ENCODE assay signal across 19 cellular contexts in the genomic region with DNA sequence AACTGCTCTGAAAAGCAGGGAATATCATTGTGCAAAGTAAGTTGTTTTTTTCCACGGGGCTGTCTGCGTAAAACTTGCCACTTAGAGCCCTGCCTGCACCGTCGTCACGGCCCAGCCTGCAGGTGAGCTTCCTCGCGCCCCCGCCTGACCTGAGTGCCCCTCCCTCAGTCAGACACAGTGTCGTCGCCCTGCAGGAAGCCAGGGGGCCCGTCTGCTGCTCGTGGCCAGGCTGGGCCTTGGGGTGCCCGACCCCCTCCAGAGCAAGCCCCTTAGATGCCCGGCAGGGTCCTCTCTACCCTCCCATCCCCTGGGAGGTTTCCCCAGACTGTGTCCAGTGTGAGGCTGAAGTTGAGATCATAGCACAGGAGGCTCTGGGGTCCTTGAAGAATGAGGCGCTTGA. TPM values are rescaled to one million over a fixed set of nuclear protein-coding genes. Genes with fewer than 3 reads are reported as not detected.
DNase-seq lines count a peak whose midpoint lies in the region; ATAC-seq and TF ChIP-seq lines count a peak whose summit lies in the region.
"Had no signal": no experiment of that assay in that cellular context is flagged by ENCODE, and none has a peak within 500 bp of the region (broad histone marks: within the 10 kb centered on the region; RNA-seq: fewer than 3 reads in every experiment).

No MANE protein-coding gene starts in this region.

- POLR2A ChIA-PET in CD8-positive, alpha-beta memory T cell (lab: Charles Lee): no interaction called here
- POLR2A ChIA-PET in activated CD8-positive, alpha-beta T cell treated with anti-CD3 and anti-CD28 coated beads, Interleukin-2, amount 10 ng/mL, durations not matched to agents 7 days and 5 days (lab: Charles Lee): interaction anchor here (0.9 to 1.6 kb wide), 4 partner anchors 26 to 185 kb away, joined by 3 to 4 read pairs (median 3); no protein-coding TSS in a partner anchor

- peak overlapping the region; percentile 71 to 95 (median 82) for H3K27ac Mint-ChIP-seq in CD8-positive, alpha-beta memory T cell
- peak overlapping the region; percentile 85 for H3K27ac Mint-ChIP-seq in activated CD8-positive, alpha-beta T cell treated with anti-CD3 and anti-CD28 coated beads, Interleukin-2, amount 10 ng/mL, durations not matched to agents 7 days and 5 days
- peak overlapping the region; percentile 21 for H3K27ac Mint-ChIP-seq in mesothelial cell of epicardium
- H3K27ac Mint-ChIP-seq: dendritic cell treated with granulocyte-macrophage colony-stimulating factor and Interleukin-4, amounts not matched to agents 40 ng/mL and 50 ng/mL, for 4 days had no signal

- peak in 2 of 5 donors; percentile 39 to 54 for DNase-seq in CD8-positive, alpha-beta memory T cell
- no peak for DNase-seq in activated CD8-positive, alpha-beta T cell treated with anti-CD3 and anti-CD28 coated beads, Interleukin-2, amount 10 ng/mL, durations not matched to agents 7 days and 5 days
- DNase-seq in mesothelial cell of epicardium (ENCODE audit: low spot score in 2 of 2, unreplicated experiment in 2 of 2) (no peak), colonic mucosa (no peak), anterior cingulate cortex (lab: John Stamatoyannopoulos, UW) (no peak), A172 (ENCODE audit: low spot score) (no peak)
- DNase-seq: activated CD8-positive, alpha-beta memory T cell treated with anti-CD3 and anti-CD28 coated beads, Interleukin-2, amount 50 U/mL, for 48 hours; amygdala; BE2C; GOT3; hypothalamus; KG1 had no signal

- intact Hi-C loops in colonic mucosa (cut with DNase I): no loop called here

- H3K27ac ChIP-seq in 22Rv1: peak overlapping the region; percentile 57
- H3K27ac ChIP-seq in CD8-positive, alpha-beta memory T cell (ENCODE audit: low read depth, low read length): no peak overlapping the region
- no peak overlapping the region for H3K27ac ChIP-seq in colonic mucosa

- TF ChIP-seq CTCF in 22Rv1 (IDR thresholded peaks at IDR 0.05) (no peak), mesothelial cell of epicardium (IDR thresholded peaks at IDR 0.05; ENCODE audit: unreplicated experiment) (no peak), colonic mucosa (IDR thresholded peaks at IDR 0.05) (no peak)

- no peaks in the 10 kb centered on the region for H3K27me3 ChIP-seq in CD8-positive, alpha-beta memory T cell (ENCODE audit: insufficient read depth, low read length, poor library complexity, severe bottlenecking)
- H3K27me3 ChIP-seq in colonic mucosa: no peaks in the 10 kb centered on the region
- H3K27me3 ChIP-seq: BE2C had no signal

- peaks cover 10% of the 10 kb centered on the region for H3K36me3 ChIP-seq in CD8-positive, alpha-beta memory T cell (ENCODE audit: insufficient read depth, low read length)
- H3K36me3 ChIP-seq in colonic mucosa: peaks cover 7% of the 10 kb centered on the region

- H3K4me3 Mint-ChIP-seq in CD8-positive, alpha-beta memory T cell: peak overlapping the region in 3 of 7 donors; percentile 17 to 24 (median 23)
- no peak overlapping the region for H3K4me3 Mint-ChIP-seq in activated CD8-positive, alpha-beta T cell treated with anti-CD3 and anti-CD28 coated beads, Interleukin-2, amount 10 ng/mL, durations not matched to agents 7 days and 5 days
- no peak overlapping the region for H3K4me3 Mint-ChIP-seq in mesothelial cell of epicardium
- H3K4me3 Mint-ChIP-seq: dendritic cell treated with granulocyte-macrophage colony-stimulating factor and Interleukin-4, amounts not matched to agents 40 ng/mL and 50 ng/mL, for 4 days had no signal

- no peaks in the 10 kb centered on the region for H3K27me3 Mint-ChIP-seq in CD8-positive, alpha-beta memory T cell
- no peaks in the 10 kb centered on the region for H3K27me3 Mint-ChIP-seq in activated CD8-positive, alpha-beta T cell treated with anti-CD3 and anti-CD28 coated beads, Interleukin-2, amount 10 ng/mL, durations not matched to agents 7 days and 5 days (ENCODE audit: low read depth)
- no peaks in the 10 kb centered on the region for H3K27me3 Mint-ChIP-seq in mesothelial cell of epicardium (ENCODE audit: low read depth)
- H3K27me3 Mint-ChIP-seq: dendritic cell treated with granulocyte-macrophage colony-stimulating factor and Interleukin-4, amounts not matched to agents 40 ng/mL and 50 ng/mL, for 4 days had no signal

- H3K9me3 ChIP-seq in CD8-positive, alpha-beta memory T cell (ENCODE audit: low read length): no peaks in the 10 kb centered on the region
- H3K9me3 ChIP-seq in colonic mucosa: no peaks in the 10 kb centered on the region
- H3K9me3 ChIP-seq: BE2C had no signal

- ATAC-seq in activated CD8-positive, alpha-beta T cell treated with anti-CD3 and anti-CD28 coated beads, Interleukin-2, amount 10 ng/mL, durations not matched to agents 7 days and 5 days: no peak
- no peak for ATAC-seq in GM19455 (IDR thresholded peaks at IDR 0.05; ENCODE audit: unreplicated experiment)

- peaks cover 21 to 34% (median 22%) of the 10 kb centered on the region in 3 donors for H3K4me1 Mint-ChIP-seq in CD8-positive, alpha-beta memory T cell
- peaks cover 23% of the 10 kb centered on the region for H3K4me1 Mint-ChIP-seq in activated CD8-positive, alpha-beta T cell treated with anti-CD3 and anti-CD28 coated beads, Interleukin-2, amount 10 ng/mL, durations not matched to agents 7 days and 5 days (ENCODE audit: low read depth)
- no peaks in the 10 kb centered on the region for H3K4me1 Mint-ChIP-seq in mesothelial cell of epicardium

- CTCF ChIA-PET in CD8-positive, alpha-beta memory T cell (lab: Charles Lee): interaction anchor here (2.2 to 3.1 kb wide), 3 partner anchors 27 to 55 kb away, joined by 6 to 14 read pairs (median 11); no protein-coding TSS in a partner anchor
- CTCF ChIA-PET in activated CD8-positive, alpha-beta T cell treated with anti-CD3 and anti-CD28 coated beads, Interleukin-2, amount 10 ng/mL, durations not matched to agents 7 days and 5 days (lab: Charles Lee): interaction anchor here (1.2 kb wide), 1 partner anchor 30 kb away, joined by 3 read pairs; no protein-coding TSS in a partner anchor

- H3K9ac ChIP-seq in colonic mucosa (ENCODE audit: low read depth in 2 of 2, low read length in 2 of 2): no peak overlapping the region

- H3K36me3 Mint-ChIP-seq in CD8-positive, alpha-beta memory T cell: peaks cover 0 to 64% (median 2%) of the 10 kb centered on the region in 3 donors
- H3K36me3 Mint-ChIP-seq in activated CD8-positive, alpha-beta T cell treated with anti-CD3 and anti-CD28 coated beads, Interleukin-2, amount 10 ng/mL, durations not matched to agents 7 days and 5 days (ENCODE audit: low read depth): peaks cover 39% of the 10 kb centered on the region
- H3K36me3 Mint-ChIP-seq in mesothelial cell of epicardium: peaks cover 3% of the 10 kb centered on the region

- H3K4me3 ChIP-seq in CD8-positive, alpha-beta memory T cell (ENCODE audit: low read length): no peak overlapping the region
- no peak overlapping the region for H3K4me3 ChIP-seq in colonic mucosa

- H3K4me1 ChIP-seq in CD8-positive, alpha-beta memory T cell (ENCODE audit: insufficient read depth, low read length): peaks cover 19% of the 10 kb centered on the region
- H3K4me1 ChIP-seq in colonic mucosa: no peaks in the 10 kb centered on the region
- H3K4me1 ChIP-seq: BE2C had no signal

- no peaks in the 10 kb centered on the region for H3K9me3 Mint-ChIP-seq in CD8-positive, alpha-beta memory T cell
- no peaks in the 10 kb centered on the region for H3K9me3 Mint-ChIP-seq in activated CD8-positive, alpha-beta T cell treated with anti-CD3 and anti-CD28 coated beads, Interleukin-2, amount 10 ng/mL, durations not matched to agents 7 days and 5 days (ENCODE audit: insufficient read depth)
- no peaks in the 10 kb centered on the region for H3K9me3 Mint-ChIP-seq in mesothelial cell of epicardium
- H3K9me3 Mint-ChIP-seq: dendritic cell treated with granulocyte-macrophage colony-stimulating factor and Interleukin-4, amounts not matched to agents 40 ng/mL and 50 ng/mL, for 4 days had no signal

RNA-seq across cellular contexts. Expression of a gene that starts 31.6 kb away (rescaled TPM):
- 100 to 1,000 TPM; 144 to 150 TPM for total RNA-seq in CD8-positive, alpha-beta memory T cell
- polyA plus RNA-seq in CD8-positive, alpha-beta memory T cell: 43.8 TPM
- 100 to 1,000 TPM; 177 to 183 TPM for total RNA-seq in activated CD8-positive, alpha-beta T cell treated with anti-CD3 and anti-CD28 coated beads, Interleukin-2, amount 10 ng/mL, durations not matched to agents 7 days and 5 days
- 95.8 to 106 TPM (median 105 TPM) in 3 replicates for total RNA-seq in mesothelial cell of epicardium
- 100 to 1,000 TPM in 1 of 2 donors, 10 to 100 TPM in 1; 68.3 to 101 TPM for total RNA-seq in colonic mucosa
- total RNA-seq in A172 (2014; rRNA removed; shearing (Covaris generic)): 43.0 and 48.2 TPM in 2 replicates

RNA-seq across cellular contexts. Expression of a gene that starts 38.1 kb away (rescaled TPM):
- total RNA-seq in CD8-positive, alpha-beta memory T cell: 1 to 10 TPM; 3.4 to 3.5 TPM
- 0.24 TPM for polyA plus RNA-seq in CD8-positive, alpha-beta memory T cell
- total RNA-seq in activated CD8-positive, alpha-beta T cell treated with anti-CD3 and anti-CD28 coated beads, Interleukin-2, amount 10 ng/mL, durations not matched to agents 7 days and 5 days: 1 to 10 TPM; 4.1 to 4.2 TPM
- total RNA-seq in mesothelial cell of epicardium (1.4 to 2.0 TPM (median 1.5 TPM) in 3 replicates), colonic mucosa (1 to 10 TPM; 4.4 to 5.1 TPM)
- total RNA-seq in A172 (2014; rRNA removed; shearing (Covaris generic)): not detected in 2 replicates
- total RNA-seq: G401 had no signal

RNA-seq across cellular contexts. Expression of a gene that starts 43.5 kb away (rescaled TPM):
- total RNA-seq in CD8-positive, alpha-beta memory T cell: under 1 TPM in 1 of 2 experiments, not detected in 1; 0.31 TPM
- not detected for polyA plus RNA-seq in CD8-positive, alpha-beta memory T cell
- total RNA-seq in activated CD8-positive, alpha-beta T cell treated with anti-CD3 and anti-CD28 coated beads, Interleukin-2, amount 10 ng/mL, durations not matched to agents 7 days and 5 days: under 1 TPM in 1 of 2 experiments, not detected in 1; 0.40 TPM
- total RNA-seq in mesothelial cell of epicardium (0.34 to 0.66 TPM in 2 of 3 replicates, not detected in the other), colonic mucosa (not detected)
- total RNA-seq in A172 (2014; rRNA removed; shearing (Covaris generic)): not detected in 2 replicates
- total RNA-seq: lower leg skin, omental fat pad, urinary bladder had no signal
- polyA plus RNA-seq: urinary bladder had no signal

Comparison
In these comparisons a context has a peak if more than half of its experiments do, and no peak if none do; other contexts are left out.
1. H3K27ac Mint-ChIP-seq: peak in every context shown above with its lines; median percentile 85 in activated CD8-positive, alpha-beta T cell treated with anti-CD3 and anti-CD28 coated beads, Interleukin-2, amount 10 ng/mL, durations not matched to agents 7 days and 5 days; 82 in CD8-positive, alpha-beta memory T cell; 21 in mesothelial cell of epicardium.